Comparison of ENCODE assay signal across 11 cellular contexts in genomic region chr11:48007677-48008076, GRCh38. TPM values are rescaled to one million over a fixed set of nuclear protein-coding genes. Genes with fewer than 3 reads are reported as not detected.
A peak's percentile ranks its signal among the peaks of the same experiment; 100 is the strongest.
DNase-seq lines count a peak whose midpoint lies in the region; ATAC-seq and TF ChIP-seq lines count a peak whose summit lies in the region.
"Had no signal": no experiment of that assay in that cellular context is flagged by ENCODE, and none has a peak within 500 bp of the region (broad histone marks: within the 10 kb centered on the region; RNA-seq: fewer than 3 reads in every experiment).

No MANE protein-coding gene starts in this region.

- CTCF ChIA-PET in activated CD4-positive, alpha-beta memory T cell treated with anti-CD3 and anti-CD28 coated beads, Interleukin-2, amount 10 ng/mL, durations not matched to agents 7 days and 5 days (lab: Charles Lee) = interaction anchor here (1.4 to 2.8 kb wide), 3 partner anchors 12 to 102 kb away, joined by 5 to 12 read pairs (median 5); no protein-coding TSS in a partner anchor
- CTCF ChIA-PET in A673 (lab: Charles Lee) = no interaction called here

- H3K27ac ChIP-seq in left ventricle myocardium inferior (replicated peaks) = no peak overlapping the region
- H3K27ac ChIP-seq in upper lobe of right lung = no peak overlapping the region
- no peak overlapping the region for H3K27ac ChIP-seq in aorta (ENCODE audit: low read depth in 1 of 2, low read length in 2 of 2)
- no peak overlapping the region for H3K27ac ChIP-seq in A673 (ENCODE audit: low read depth, low read length, poor library complexity, severe bottlenecking)

- WGBS in aorta, 2 donors = 71 to 74% methylated on average over 6 of the region's 6 CpGs

- no peaks in the 10 kb centered on the region for H3K9me3 ChIP-seq in left ventricle myocardium inferior (replicated peaks)
- H3K9me3 ChIP-seq in upper lobe of right lung = no peaks in the 10 kb centered on the region
- H3K9me3 ChIP-seq in aorta (ENCODE audit: control insufficient read depth, low read length) = no peaks in the 10 kb centered on the region
- H3K9me3 ChIP-seq in A673 (ENCODE audit: low read depth, low read length, poor library complexity, severe bottlenecking) = no peaks in the 10 kb centered on the region

- H3K27ac Mint-ChIP-seq in activated CD4-positive, alpha-beta memory T cell treated with anti-CD3 and anti-CD28 coated beads, Interleukin-2, amount 10 ng/mL, durations not matched to agents 7 days and 5 days = peak overlapping the region; percentile 100

- H3K27me3 ChIP-seq in left ventricle myocardium inferior (ENCODE audit: low read depth) = no peaks in the 10 kb centered on the region
- no peaks in the 10 kb centered on the region for H3K27me3 ChIP-seq in upper lobe of right lung
- H3K27me3 ChIP-seq in aorta (ENCODE audit: control insufficient read depth in 1 of 2, insufficient read depth in 2 of 2, low read length in 1 of 2) = no peaks in the 10 kb centered on the region
- no peaks in the 10 kb centered on the region for H3K27me3 ChIP-seq in A673 (replicated peaks; ENCODE audit: insufficient read depth, low read depth, low read length, poor library complexity)

- no peaks in the 10 kb centered on the region for H3K27me3 Mint-ChIP-seq in activated CD4-positive, alpha-beta memory T cell treated with anti-CD3 and anti-CD28 coated beads, Interleukin-2, amount 10 ng/mL, durations not matched to agents 7 days and 5 days

- BruUV-seq in A673 (replicated peaks; lab: Mats Ljungman, UMichigan) = no TSS peak

- peaks cover 60% of the 10 kb centered on the region for H3K4me1 ChIP-seq in left ventricle myocardium inferior
- peaks cover 26% of the 10 kb centered on the region for H3K4me1 ChIP-seq in upper lobe of right lung
- H3K4me1 ChIP-seq in aorta (ENCODE audit: control insufficient read depth in 1 of 2, insufficient read depth in 2 of 2, low read length in 2 of 2) = peaks cover 4 to 6% of the 10 kb centered on the region in 2 donors
- H3K4me1 ChIP-seq in A673 (ENCODE audit: insufficient read depth, low read length, poor library complexity, severe bottlenecking) = no peaks in the 10 kb centered on the region

- POLR2A ChIA-PET in activated CD4-positive, alpha-beta memory T cell treated with anti-CD3 and anti-CD28 coated beads, Interleukin-2, amount 10 ng/mL, durations not matched to agents 7 days and 5 days (lab: Charles Lee) = interaction anchor here (1.1 to 24.8 kb wide), 7 partner anchors 8 to 101 kb away, joined by 3 to 519 read pairs (median 14); partner anchors contain the start of gene PTPRJ
- POLR2A ChIA-PET in A673 (lab: Charles Lee; ENCODE audit: low non-redundant PET) = no interaction called here

- peak overlapping the region; percentile 18 for H3K4me3 Mint-ChIP-seq in activated CD4-positive, alpha-beta memory T cell treated with anti-CD3 and anti-CD28 coated beads, Interleukin-2, amount 10 ng/mL, durations not matched to agents 7 days and 5 days

- H3K36me3 Mint-ChIP-seq in activated CD4-positive, alpha-beta memory T cell treated with anti-CD3 and anti-CD28 coated beads, Interleukin-2, amount 10 ng/mL, durations not matched to agents 7 days and 5 days (ENCODE audit: low read depth) = peaks cover 24% of the 10 kb centered on the region

- no peaks in the 10 kb centered on the region for H3K9me3 Mint-ChIP-seq in activated CD4-positive, alpha-beta memory T cell treated with anti-CD3 and anti-CD28 coated beads, Interleukin-2, amount 10 ng/mL, durations not matched to agents 7 days and 5 days

- H3K4me3 ChIP-seq in left ventricle myocardium inferior (no peak overlapping the region), upper lobe of right lung (no peak overlapping the region), aorta (ENCODE audit: low read length in 2 of 2) (no peak overlapping the region), A673 (ENCODE audit: low read depth, low read length, poor library complexity, severe bottlenecking) (no peak overlapping the region)

- ATAC-seq in Right ventricle myocardium inferior = peak; percentile 47
- ATAC-seq in left lobe of liver = peak; percentile 71
- ATAC-seq in upper lobe of right lung = peak; percentile 86
- no peak for ATAC-seq in aorta (ENCODE audit: low FRiP score)

- H3K36me3 ChIP-seq in left ventricle myocardium inferior (no peaks in the 10 kb centered on the region), upper lobe of right lung (no peaks in the 10 kb centered on the region), aorta (ENCODE audit: control insufficient read depth in 1 of 2, insufficient read depth in 2 of 2, low read length in 1 of 2) (no peaks in the 10 kb centered on the region), A673 (ENCODE audit: insufficient read depth, low read length, poor library complexity, severe bottlenecking) (no peaks in the 10 kb centered on the region)

- TF ChIP-seq CTCF in left ventricle myocardium inferior (IDR thresholded peaks at IDR 0.05; ENCODE audit: borderline replicate concordance) (no peak), upper lobe of right lung (IDR thresholded peaks at IDR 0.05) (no peak), A673 (conservative IDR thresholded peaks at IDR 0.05; ENCODE audit: low read depth, low read length) (no peak)

- intact Hi-C loops in Right ventricle myocardium inferior (cut with DNase I) = no loop called here
- intact Hi-C loops in left ventricle myocardium inferior (cut with micrococcal nuclease) = no loop called here
- intact Hi-C loops in upper lobe of right lung (cut with DNase I) = no loop called here
- intact Hi-C loops in aorta (cut with DNase I) = no loop called here
- intact Hi-C loops in A673 (cut with micrococcal nuclease; ENCODE audit: unreplicated experiment) = no loop called here
- intact Hi-C loops in posterior vena cava (cut with DNase I) = no loop called here

- DNase-seq in Right ventricle myocardium inferior (ENCODE audit: missing footprints) = no peak
- no peak for DNase-seq in left ventricle myocardium inferior
- DNase-seq in activated CD4-positive, alpha-beta memory T cell treated with anti-CD3 and anti-CD28 coated beads, Interleukin-2, amount 10 ng/mL, durations not matched to agents 7 days and 5 days = no peak
- DNase-seq in left lobe of liver (ENCODE audit: low spot score) = no peak
- DNase-seq in upper lobe of right lung = no peak
- no peak for DNase-seq in aorta
- DNase-seq in A673 (ENCODE audit: low spot score) = no peak
- no peak for DNase-seq in posterior vena cava (ENCODE audit: low spot score)
- DNase-seq: activated CD8-positive, alpha-beta memory T cell treated with anti-CD3 and anti-CD28 coated beads for 24 hours; C1 segment of cervical spinal cord; islet precursor cell had no signal

- peaks cover 82% of the 10 kb centered on the region for H3K4me1 Mint-ChIP-seq in activated CD4-positive, alpha-beta memory T cell treated with anti-CD3 and anti-CD28 coated beads, Interleukin-2, amount 10 ng/mL, durations not matched to agents 7 days and 5 days

RNA-seq across cellular contexts. Expression of gene PTPRJ, which starts 27.3 kb away (rescaled TPM):
- total RNA-seq in Right ventricle myocardium inferior = 7.2 TPM
- 6.8 TPM for total RNA-seq in left ventricle myocardium inferior
- 10 to 100 TPM; 83.0 to 89.1 TPM for total RNA-seq in activated CD4-positive, alpha-beta memory T cell treated with anti-CD3 and anti-CD28 coated beads, Interleukin-2, amount 10 ng/mL, durations not matched to agents 7 days and 5 days
- 22.7 TPM for total RNA-seq in left lobe of liver
- 34.9 TPM for total RNA-seq in upper lobe of right lung
- total RNA-seq in aorta = 10 to 100 TPM; 14.3 to 20.1 TPM
- 1 to 10 TPM; 2.0 to 2.8 TPM for polyA plus RNA-seq in aorta
- total RNA-seq in A673 (2021) = 11.8 and 12.1 TPM in 2 replicates
- total RNA-seq in posterior vena cava = 10 to 100 TPM; 17.4 to 19.7 TPM
